In genomic region chr2:202911203-202911512, GRCh38 we compare ENCODE assay signal across 8 cellular contexts. TPM values are rescaled to one million over a fixed set of nuclear protein-coding genes. Genes with fewer than 3 reads are reported as not detected.
DNase-seq lines count a peak whose midpoint lies in the region; TF ChIP-seq lines count a peak whose summit lies in the region.

No MANE protein-coding gene starts in this region.

- H3K27me3 Mint-ChIP-seq in T-helper 2 cell treated with Interferon-gamma antibody and Interleukin-4, amounts not matched to agents 5 μg/mL and 100 μg/mL, for 36 hours (ENCODE audit: low read depth), result no peaks in the 10 kb centered on the region

- H3K27me3 ChIP-seq in OCI-LY1 (ENCODE audit: insufficient read depth, low read length), result no peaks in the 10 kb centered on the region
- no peaks in the 10 kb centered on the region for H3K27me3 ChIP-seq in trophoblast cell (ENCODE audit: insufficient read depth, low read length)

- peak overlapping the region; percentile 91 for H3K27ac ChIP-seq in OCI-LY1 (ENCODE audit: low read depth, low read length, poor library complexity, severe bottlenecking)
- H3K27ac ChIP-seq in trophoblast cell (ENCODE audit: low read depth, low read length), result peak overlapping the region; percentile 89

- H3K9me3 Mint-ChIP-seq in T-helper 2 cell treated with Interferon-gamma antibody and Interleukin-4, amounts not matched to agents 5 μg/mL and 100 μg/mL, for 36 hours, result no peaks in the 10 kb centered on the region

- H3K4me1 ChIP-seq in OCI-LY1 (ENCODE audit: insufficient read depth, low read length, severe bottlenecking) (peaks cover 39% of the 10 kb centered on the region), trophoblast cell (ENCODE audit: control insufficient read depth in 1 of 2, insufficient read depth in 2 of 2, low read length in 2 of 2) (no peaks in the 10 kb centered on the region)

- H2BK12ac ChIP-seq in trophoblast cell (ENCODE audit: low read length), result no peak overlapping the region

- peak overlapping the region; percentile 39 for H4K8ac ChIP-seq in trophoblast cell (ENCODE audit: low read depth, low read length)

- H3K9me2 ChIP-seq in OCI-LY1 (ENCODE audit: low read depth, low read length), result no peaks in the 10 kb centered on the region

- H3K36me3 Mint-ChIP-seq in T-helper 2 cell treated with Interferon-gamma antibody and Interleukin-4, amounts not matched to agents 5 μg/mL and 100 μg/mL, for 36 hours (ENCODE audit: low read depth), result peaks cover 5% of the 10 kb centered on the region

- no peaks in the 10 kb centered on the region for H3F3A ChIP-seq in OCI-LY1 (ENCODE audit: insufficient read depth, low read length)

- H3K27ac Mint-ChIP-seq in T-helper 2 cell treated with Interferon-gamma antibody and Interleukin-4, amounts not matched to agents 5 μg/mL and 100 μg/mL, for 36 hours, result peak overlapping the region; percentile 96

- H2AK5ac ChIP-seq in trophoblast cell (ENCODE audit: low read length), result no peak overlapping the region

- peak overlapping the region; percentile 28 for H3K14ac ChIP-seq in trophoblast cell (ENCODE audit: low read length)

- no peaks in the 10 kb centered on the region for H3K9me3 ChIP-seq in OCI-LY1 (ENCODE audit: low read length)
- no peaks in the 10 kb centered on the region for H3K9me3 ChIP-seq in trophoblast cell (ENCODE audit: insufficient read depth, low read depth, low read length)

- H3K9ac ChIP-seq in OCI-LY1 (ENCODE audit: low read length) (peak overlapping the region; percentile 98), trophoblast cell (ENCODE audit: low read length) (peak overlapping the region; percentile 90)

- H4K91ac ChIP-seq in trophoblast cell (ENCODE audit: low read depth, low read length), result no peak overlapping the region

- WGBS in trophoblast cell (ENCODE audit: extremely low coverage, insufficient coverage, insufficient read length), result no CpG with 5 or more reads among the region's 8 CpGs

- no peak for DNase-seq in T-helper 2 cell treated with Interferon-gamma antibody and Interleukin-4, amounts not matched to agents 5 μg/mL and 100 μg/mL, for 36 hours (ENCODE audit: low spot score)
- DNase-seq in T-helper 2 cell, result no peak
- no peak for DNase-seq in epithelial cell of proximal tubule (ENCODE audit: low read depth)
- DNase-seq in trophoblast cell, result no peak
- DNase-seq in T-helper 9 cell, result no peak
- no peak for DNase-seq in COR-L47 (lab: John Stamatoyannopoulos, UW)
- no peak for DNase-seq in NCI-H1048 (lab: John Stamatoyannopoulos, UW)

- no peak for TF ChIP-seq CTCF in OCI-LY1 (IDR thresholded peaks at IDR 0.05; ENCODE audit: low read length)
- TF ChIP-seq CTCF in epithelial cell of proximal tubule (conservative IDR thresholded peaks at IDR 0.05; ENCODE audit: low read depth, low read length), result no peak

- H3K4me2 ChIP-seq in OCI-LY1 (ENCODE audit: low read length) (peak overlapping the region; percentile 95), trophoblast cell (ENCODE audit: low read length) (peak overlapping the region; percentile 75)

- peaks cover 3% of the 10 kb centered on the region for H3K79me1 ChIP-seq in trophoblast cell (ENCODE audit: low read length)

- H4K20me1 ChIP-seq in OCI-LY1 (ENCODE audit: insufficient read depth, low read length), result no peaks in the 10 kb centered on the region

- peak overlapping the region; percentile 9 for H4K12ac ChIP-seq in trophoblast cell (ENCODE audit: low read depth, low read length)

- H3K4me3 ChIP-seq in OCI-LY1 (ENCODE audit: low read depth, low read length, poor library complexity, severe bottlenecking) (peak overlapping the region; percentile 98), epithelial cell of proximal tubule (ENCODE audit: low read depth, low read length) (peak overlapping the region; percentile 92), trophoblast cell (ENCODE audit: low read depth, low read length) (peak overlapping the region; percentile 86)

- H3K4me1 Mint-ChIP-seq in T-helper 2 cell treated with Interferon-gamma antibody and Interleukin-4, amounts not matched to agents 5 μg/mL and 100 μg/mL, for 36 hours (ENCODE audit: low read depth), result peaks cover 29% of the 10 kb centered on the region

- H3K36me3 ChIP-seq in OCI-LY1 (ENCODE audit: insufficient read depth, low read length) (peaks cover 18% of the 10 kb centered on the region), trophoblast cell (ENCODE audit: control insufficient read depth in 1 of 2, insufficient read depth in 2 of 2, low read length in 2 of 2) (peaks cover 1 to 2% of the 10 kb centered on the region in 2 experiments)

- H3K79me2 ChIP-seq in OCI-LY1 (ENCODE audit: insufficient read depth, low read length), result peaks cover 41% of the 10 kb centered on the region
- H3K79me2 ChIP-seq in trophoblast cell (ENCODE audit: control insufficient read depth, insufficient read depth, low read length, poor library complexity), result peaks cover 7% of the 10 kb centered on the region

- H2BK120ac ChIP-seq in trophoblast cell (ENCODE audit: insufficient read depth, low read length, poor library complexity), result no peak overlapping the region

- no peak overlapping the region for H3K4ac ChIP-seq in trophoblast cell (ENCODE audit: low read depth, low read length)

- H3K18ac ChIP-seq in trophoblast cell (ENCODE audit: low read length), result no peak overlapping the region

- no peak overlapping the region for H2BK5ac ChIP-seq in trophoblast cell (ENCODE audit: low read depth, low read length, poor library complexity)

- peak overlapping the region; percentile 96 for H3K4me3 Mint-ChIP-seq in T-helper 2 cell treated with Interferon-gamma antibody and Interleukin-4, amounts not matched to agents 5 μg/mL and 100 μg/mL, for 36 hours

- H3K23ac ChIP-seq in trophoblast cell (ENCODE audit: low read length), result no peak overlapping the region

- H2AFZ ChIP-seq in OCI-LY1 (ENCODE audit: low read length) (peak overlapping the region; percentile 65), trophoblast cell (ENCODE audit: insufficient read depth, low read length, poor library complexity) (peak overlapping the region; percentile 6)

RNA-seq across cellular contexts. Expression of gene WDR12, which starts 0.3 kb away (rescaled TPM):
- total RNA-seq in epithelial cell of proximal tubule, result 17.8 and 52.9 TPM in 2 replicates
- polyA plus RNA-seq in trophoblast cell (2013), result 28.5 and 29.2 TPM in 2 replicates

RNA-seq across cellular contexts. Expression of gene CARF, which starts 0.9 kb away (rescaled TPM):
- total RNA-seq in epithelial cell of proximal tubule, result 1.5 and 5.5 TPM in 2 replicates
- polyA plus RNA-seq in trophoblast cell (2013), result 2.9 and 3.0 TPM in 2 replicates

RNA-seq across cellular contexts. Expression of gene ICA1L, which starts 39.6 kb away (rescaled TPM):
- 1.7 and 3.3 TPM in 2 replicates for total RNA-seq in epithelial cell of proximal tubule
- polyA plus RNA-seq in trophoblast cell (2013), result 0.83 and 0.85 TPM in 2 replicates
